ENCODE assay signal across 18 cellular contexts in the genomic region with DNA sequence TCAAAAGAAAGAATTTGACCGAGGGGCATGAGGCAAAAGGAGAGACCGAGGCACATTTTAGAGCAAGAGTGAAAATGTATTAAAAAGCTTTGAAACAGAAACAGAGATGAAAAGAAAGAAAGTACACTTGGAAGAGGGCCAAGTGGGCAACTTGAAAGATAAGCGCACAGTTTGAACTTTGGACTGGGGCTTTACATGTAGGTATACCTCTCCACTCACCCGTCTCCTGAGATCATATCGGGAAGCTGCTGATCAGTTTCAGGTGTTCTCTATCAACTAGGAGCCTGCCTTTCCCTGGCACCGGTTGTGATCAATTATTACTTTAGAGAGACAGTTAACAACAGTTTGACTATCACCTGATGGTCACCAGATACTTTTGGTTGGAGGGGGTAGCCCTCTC.
"Had no signal": no experiment of that assay in that cellular context is flagged by ENCODE, and none has a peak within 500 bp of the region (broad histone marks: within the 10 kb centered on the region; RNA-seq: fewer than 3 reads in every experiment).

No MANE protein-coding gene starts in this region.

- H3K4me3 ChIP-seq: SJSA1, SK-N-MC had no signal

- H3K9me3 ChIP-seq: SJSA1 had no signal

- H3K4me1 ChIP-seq: SJSA1 had no signal

- H3K27ac ChIP-seq: SJSA1, SK-N-MC had no signal

- DNase-seq: KBM-7, MM.1S, NCI-H1092 treated with DMSO at 0.1 percent for 48 hours, NCI-H1436, NCI-H187, NCI-H2081, NCI-H2107, NCI-H2227 treated with DMSO at 0.1 percent for 48 hours, NCI-H524, NCI-H526 treated with DMSO at 0.1 percent for 48 hours, NCI-H748 treated with DMSO at 0.1 percent for 48 hours, Right ventricle myocardium superior, RPMI8226, SIG-M5 had no signal

- FAIRE-seq: HTR-8/SVneo, RCC 7860 had no signal

- H3K27me3 ChIP-seq: SJSA1 had no signal

- H3K36me3 ChIP-seq: SJSA1 had no signal
